In the genomic region with DNA sequence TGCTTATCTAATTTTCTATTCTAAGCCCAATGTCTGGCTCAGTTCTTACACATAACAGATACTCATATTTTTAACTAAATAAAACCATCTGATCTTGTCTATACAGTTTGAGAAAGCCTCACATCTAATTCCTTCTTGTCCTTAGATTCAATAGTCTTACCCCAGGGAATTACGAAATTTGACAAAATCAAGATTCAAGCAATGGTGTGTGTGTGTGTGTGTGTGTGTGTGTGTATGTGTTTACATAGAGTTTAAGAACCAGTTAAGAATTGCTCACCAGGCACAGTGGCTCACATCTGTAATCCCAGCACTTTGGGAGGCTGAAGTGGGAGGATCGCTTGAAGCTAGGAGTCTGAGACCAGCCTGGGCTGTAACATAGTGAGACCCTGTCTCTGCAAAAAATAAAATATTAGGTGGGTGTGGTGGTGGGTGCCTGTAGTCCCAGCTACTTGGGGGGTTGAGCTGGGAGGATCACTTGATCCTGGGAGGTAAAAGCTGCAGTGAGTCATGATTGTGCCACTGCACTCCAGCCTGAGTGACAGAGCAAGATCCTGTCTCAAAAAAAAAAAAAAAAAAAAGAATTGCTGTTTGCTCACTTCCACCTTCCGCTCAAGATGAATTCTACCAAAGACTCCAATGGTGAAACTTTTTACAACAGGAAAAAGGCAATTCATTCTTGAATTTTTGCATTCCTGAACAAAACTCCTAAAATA, we compare ENCODE assay signal across 1 cellular context.
TF ChIP-seq lines count a peak whose summit lies in the region.

No MANE protein-coding gene starts in this region.

TF ChIP-seq in K562, 482 proteins besides CTCF, POLR2A, EP300 and RAD21:
- TF ChIP-seq FOSL1 (tag; conservative IDR thresholded peaks at IDR 0.05) (0 out of 2 replicates have a peak, but pooled peaks have one; percentile 29), ZNF384 (IDR thresholded peaks at IDR 0.05; ENCODE audit: low read depth, low read length) (peak; percentile 85), ZNF316 (IDR thresholded peaks at IDR 0.05) (peak; percentile 26; the same call in 1 of the 2 replicates), SMARCE1 (IDR thresholded peaks at IDR 0.05) (peak; percentile 39; the same call in 1 of the 2 replicates), CEBPB (tag; IDR thresholded peaks at IDR 0.05) (0 out of 2 replicates have a peak, but pooled peaks have one; percentile 9), POLR2AphosphoS2 (IDR thresholded peaks at IDR 0.05; ENCODE audit: low read length) (no peak), CSDE1 (IDR thresholded peaks at IDR 0.05) (no peak), TRIM24 (IDR thresholded peaks at IDR 0.05) (peak in 1 of 2 experiments; percentile 54; a peak in 1 of 4 replicates)
- TF ChIP-seq, protein P1, sequence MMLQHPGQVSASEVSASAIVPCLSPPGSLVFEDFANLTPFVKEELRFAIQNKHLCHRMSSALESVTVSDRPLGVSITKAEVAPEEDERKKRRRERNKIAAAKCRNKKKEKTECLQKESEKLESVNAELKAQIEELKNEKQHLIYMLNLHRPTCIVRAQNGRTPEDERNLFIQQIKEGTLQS (IDR thresholded peaks at IDR 0.05) = peak; percentile 27; the same call in 1 of the 2 replicates
- TF ChIP-seq, protein P1 (CRISPR knock-in tag; conservative IDR thresholded peaks at IDR 0.05) = no peak
- TF ChIP-seq, protein P2, sequence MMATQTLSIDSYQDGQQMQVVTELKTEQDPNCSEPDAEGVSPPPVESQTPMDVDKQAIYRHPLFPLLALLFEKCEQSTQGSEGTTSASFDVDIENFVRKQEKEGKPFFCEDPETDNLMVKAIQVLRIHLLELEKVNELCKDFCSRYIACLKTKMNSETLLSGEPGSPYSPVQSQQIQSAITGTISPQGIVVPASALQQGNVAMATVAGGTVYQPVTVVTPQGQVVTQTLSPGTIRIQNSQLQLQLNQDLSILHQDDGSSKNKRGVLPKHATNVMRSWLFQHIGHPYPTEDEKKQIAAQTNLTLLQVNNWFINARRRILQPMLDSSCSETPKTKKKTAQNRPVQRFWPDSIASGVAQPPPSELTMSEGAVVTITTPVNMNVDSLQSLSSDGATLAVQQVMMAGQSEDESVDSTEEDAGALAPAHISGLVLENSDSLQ (IDR thresholded peaks at IDR 0.05) = peak; percentile 87
- TF ChIP-seq, protein P3, sequence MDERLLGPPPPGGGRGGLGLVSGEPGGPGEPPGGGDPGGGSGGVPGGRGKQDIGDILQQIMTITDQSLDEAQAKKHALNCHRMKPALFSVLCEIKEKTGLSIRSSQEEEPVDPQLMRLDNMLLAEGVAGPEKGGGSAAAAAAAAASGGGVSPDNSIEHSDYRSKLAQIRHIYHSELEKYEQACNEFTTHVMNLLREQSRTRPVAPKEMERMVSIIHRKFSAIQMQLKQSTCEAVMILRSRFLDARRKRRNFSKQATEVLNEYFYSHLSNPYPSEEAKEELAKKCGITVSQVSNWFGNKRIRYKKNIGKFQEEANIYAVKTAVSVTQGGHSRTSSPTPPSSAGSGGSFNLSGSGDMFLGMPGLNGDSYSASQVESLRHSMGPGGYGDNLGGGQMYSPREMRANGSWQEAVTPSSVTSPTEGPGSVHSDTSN (CRISPR knock-in tag; IDR thresholded peaks at IDR 0.05; ENCODE audit: low read depth) = no peak
- TF ChIP-seq, protein P3 (tag; conservative IDR thresholded peaks at IDR 0.05; ENCODE audit: low read depth) = 0 out of 2 replicates have a peak, but pooled peaks have one; percentile 11
